Comparison of ENCODE assay signal across 9 cellular contexts in genomic region chr19:43463381-43464088, GRCh38. TPM values are rescaled to one million over a fixed set of nuclear protein-coding genes. Genes with fewer than 3 reads are reported as not detected.
DNase-seq lines count a peak whose midpoint lies in the region; ATAC-seq and TF ChIP-seq lines count a peak whose summit lies in the region.
"Had no signal": no experiment of that assay in that cellular context is flagged by ENCODE, and none has a peak within 500 bp of the region (broad histone marks: within the 10 kb centered on the region; RNA-seq: fewer than 3 reads in every experiment).

No MANE protein-coding gene starts in this region.

- H3K36me3 ChIP-seq in liver (ENCODE audit: control insufficient read depth in 4 of 4, insufficient read depth in 3 of 4, low read depth in 1 of 4, low read length in 3 of 4): no peaks in the 10 kb centered on the region

- peak overlapping the region; percentile 57 to 92 (median 64) for H3K4me3 ChIP-seq in liver (ENCODE audit: low read depth in 1 of 3, low read length in 3 of 3)

- no peak for TF ChIP-seq CTCF in liver (IDR thresholded peaks at IDR 0.05; ENCODE audit: low read depth, low read length, missing input control)

- peaks cover 0 to 12% (median 7%) of the 10 kb centered on the region in 4 donors for H3K4me1 ChIP-seq in liver (ENCODE audit: control insufficient read depth in 4 of 4, insufficient read depth in 4 of 4, low read length in 3 of 4)

- TF ChIP-seq RAD21 in liver (IDR thresholded peaks at IDR 0.05): peak; percentile 15 to 17

- H3K9ac ChIP-seq in liver (ENCODE audit: low read depth in 1 of 2, low read length in 2 of 2): peak overlapping the region in 1 of 2 donors; percentile 14

- peak; percentile 87 for ATAC-seq in GM19035 (IDR thresholded peaks at IDR 0.05; ENCODE audit: unreplicated experiment)
- peak; percentile 85 for ATAC-seq in HG03354 (IDR thresholded peaks at IDR 0.05; ENCODE audit: poor library complexity, severe bottlenecking, unreplicated experiment)

- WGBS in liver: under 1% methylated on average over 54 of the region's 54 CpGs

- H3K27ac ChIP-seq in liver (ENCODE audit: low read depth in 1 of 2, low read length in 2 of 2): peak overlapping the region; percentile 59 to 80

- DNase-seq in Ammon's horn (ENCODE audit: low spot score) (peak; percentile 92), NCI-H526 treated with DMSO at 0.1 percent for 48 hours (lab: John Stamatoyannopoulos, UW) (peak; percentile 94), dermis microvascular lymphatic vessel endothelial cell (ENCODE audit: low read depth in 2 of 2) (peak; percentile 92 to 94)
- DNase-seq in activated CD4-positive, alpha-beta T cell treated with anti-CD3 and anti-CD28 coated beads, Interleukin-2, amount 50 U/mL, for 4 hours: peak; percentile 100
- DNase-seq in stimulated activated CD4-positive, alpha-beta T cell treated with anti-CD3 and anti-CD28 coated beads, Interleukin-2, amount 100 ng/mL, for 48 hours: peak; percentile 98 to 99

- no peaks in the 10 kb centered on the region for H3K9me3 ChIP-seq in liver (ENCODE audit: control insufficient read depth in 4 of 4, low read length in 3 of 4)

- no peaks in the 10 kb centered on the region for H3K27me3 ChIP-seq in liver (ENCODE audit: control insufficient read depth in 4 of 4, insufficient read depth in 4 of 4, low read length in 3 of 4)

TF ChIP-seq in liver, 16 proteins besides CTCF, POLR2A, EP300 and RAD21:
- peak; percentile 71 for TF ChIP-seq YY1 (IDR thresholded peaks at IDR 0.05)
- peak; percentile 85 to 89 for TF ChIP-seq EGR1 (IDR thresholded peaks at IDR 0.05; ENCODE audit: low read depth in 2 of 2)
- TF ChIP-seq HNF4G (IDR thresholded peaks at IDR 0.05): no peak
- TF ChIP-seq MAX (IDR thresholded peaks at IDR 0.05): no peak
- peak; percentile 10 to 33 for TF ChIP-seq HNF4A (conservative IDR thresholded peaks at IDR 0.05)
- TF ChIP-seq SP1 (IDR thresholded peaks at IDR 0.05): peak; percentile 79
- no peak for TF ChIP-seq GABPA (IDR thresholded peaks at IDR 0.05 in 1 of 2, conservative IDR thresholded peaks at IDR 0.05 in 1 of 2)
- no peak for TF ChIP-seq JUND (IDR thresholded peaks at IDR 0.05)
- peak; percentile 47 for TF ChIP-seq NR2F2 (IDR thresholded peaks at IDR 0.05)
- no peak for TF ChIP-seq FOXA1 (IDR thresholded peaks at IDR 0.05)
- peak; percentile 35 to 44 for TF ChIP-seq RXRA (IDR thresholded peaks at IDR 0.05)
- peak; percentile 50 for TF ChIP-seq ZBTB33 (IDR thresholded peaks at IDR 0.05)
- TF ChIP-seq REST (IDR thresholded peaks at IDR 0.05): no peak
- TF ChIP-seq FOXA2 (IDR thresholded peaks at IDR 0.05): no peak
- TF ChIP-seq ATF3 (IDR thresholded peaks at IDR 0.05): no peak
- no peak for TF ChIP-seq TAF1 (conservative IDR thresholded peaks at IDR 0.05)

RNA-seq across cellular contexts. Expression of gene LYPD3, which starts 1.9 kb away (rescaled TPM):
- total RNA-seq in dermis microvascular lymphatic vessel endothelial cell: 0.26 and 0.51 TPM in 2 replicates
- under 1 TPM; 0.08 to 0.09 TPM for total RNA-seq in liver
- under 1 TPM; 0.26 to 0.38 TPM for polyA plus RNA-seq in liver

RNA-seq across cellular contexts. Expression of gene PHLDB3, which starts 41.0 kb away (rescaled TPM):
- total RNA-seq in dermis microvascular lymphatic vessel endothelial cell: 23.9 and 53.2 TPM in 2 replicates
- 10 to 100 TPM; 10.6 to 18.2 TPM for total RNA-seq in liver
- 10 to 100 TPM; 10.7 to 12.7 TPM for polyA plus RNA-seq in liver

RNA-seq across cellular contexts. Expression of gene TEX101, which starts 48.8 kb away (rescaled TPM):
- total RNA-seq in dermis microvascular lymphatic vessel endothelial cell (not detected in 2 replicates), liver (not detected)
- not detected for polyA plus RNA-seq in liver
- total RNA-seq: T-helper 1 cell treated with Interleukin-12 subunit alpha and Interleukin-12 subunit beta and Interleukin-4 antibody, amounts not matched to agents 30 ng/mL and 1 ng/mL, for 36 hours had no signal

Comparison
In these comparisons a context has a peak if more than half of its experiments do, and no peak if none do; other contexts are left out.
1. Peak in every context shown above with its lines: DNase-seq, ATAC-seq, H3K4me3 ChIP-seq and H3K27ac ChIP-seq.